ENCODE assay signal across 8 cellular contexts in the genomic region with DNA sequence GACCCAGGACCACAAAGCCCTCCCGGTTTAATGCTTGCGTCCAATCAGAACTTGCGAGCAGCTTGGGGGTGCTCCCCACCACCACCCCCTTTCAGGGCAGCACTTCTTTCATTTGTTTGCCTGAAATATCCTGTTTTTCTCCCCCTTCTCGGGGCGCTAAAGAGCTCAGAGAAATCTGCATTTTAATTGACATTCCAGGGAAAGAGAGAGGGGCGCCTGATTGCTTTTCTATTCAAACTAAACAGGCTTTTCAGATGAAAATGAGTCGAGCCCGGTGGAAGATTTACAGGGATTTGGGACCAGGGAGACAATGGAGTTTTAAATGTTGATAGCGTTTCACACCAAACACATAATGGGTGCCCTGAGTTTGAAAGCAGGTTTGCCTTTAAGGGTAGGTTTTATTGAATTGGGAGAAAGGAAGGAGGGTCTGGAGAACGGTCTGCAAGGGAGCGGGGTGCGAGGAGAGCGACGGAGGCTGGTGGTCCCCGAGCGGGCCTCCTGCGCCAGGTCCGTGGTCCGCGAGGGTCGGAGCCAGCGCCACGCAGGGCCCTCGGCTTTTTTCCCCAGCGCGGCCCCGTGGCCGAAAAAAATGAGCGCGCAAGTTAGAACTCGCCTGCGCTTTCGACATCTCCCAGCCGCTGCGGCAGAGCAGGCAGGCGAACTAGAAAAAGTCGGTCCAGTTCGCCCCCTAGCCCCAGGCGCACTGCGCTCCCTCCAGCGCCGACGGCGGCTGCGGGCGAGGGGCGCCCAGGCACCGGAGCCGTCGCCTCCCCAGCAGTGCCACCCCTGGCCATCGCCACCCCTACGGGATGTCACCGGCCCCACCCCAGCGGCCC. TPM values are rescaled to one million over a fixed set of nuclear protein-coding genes. Genes with fewer than 3 reads are reported as not detected.
A peak's percentile ranks its signal among the peaks of the same experiment; 100 is the strongest.
DNase-seq lines count a peak whose midpoint lies in the region; FAIRE-seq and TF ChIP-seq lines count a peak whose summit lies in the region.

No MANE protein-coding gene starts in this region.

- intact Hi-C loops in activated T-helper 1 cell treated with anti-CD3 and anti-CD28 coated beads, Interleukin-12 subunit alpha, Interleukin-12 subunit beta, Interleukin-2, Interleukin-4 antibody, amounts not matched to agents 30 ng/mL and 10 ng/mL and 1 ng/mL, durations not matched to agents 14 hours and 24 hours and 36 hours (cut with micrococcal nuclease): no loop called here
- intact Hi-C loops in CD14-positive monocyte (cut with micrococcal nuclease): no loop called here
- intact Hi-C loops in activated T-helper 2 cell treated with anti-CD3 and anti-CD28 coated beads, Interferon-gamma antibody, Interleukin-2, Interleukin-4, amounts not matched to agents 10 μg/mL and 5 μg/mL and 100 μg/mL, durations not matched to agents 14 hours and 24 hours and 36 hours (cut with micrococcal nuclease): no loop called here

- TF ChIP-seq CTCF in CD14-positive monocyte (IDR thresholded peaks at IDR 0.05): no peak

- peaks cover 35% of the 10 kb centered on the region for H3K36me3 ChIP-seq in HAP-1 (replicated peaks)

- no peak for FAIRE-seq in H54 (lab: Jason Lieb, UNC)

- H3K27me3 Mint-ChIP-seq in activated T-helper 1 cell treated with anti-CD3 and anti-CD28 coated beads, Interleukin-12 subunit alpha, Interleukin-12 subunit beta, Interleukin-2, Interleukin-4 antibody, amounts not matched to agents 30 ng/mL and 10 ng/mL and 1 ng/mL, durations not matched to agents 14 hours and 24 hours and 36 hours (ENCODE audit: insufficient read depth): peaks cover 52% of the 10 kb centered on the region
- peaks cover 66 to 82% (median 70%) of the 10 kb centered on the region in 3 donors for H3K27me3 Mint-ChIP-seq in CD14-positive monocyte (ENCODE audit: low read depth in 3 of 3)
- H3K27me3 Mint-ChIP-seq in activated T-helper 2 cell treated with anti-CD3 and anti-CD28 coated beads, Interferon-gamma antibody, Interleukin-2, Interleukin-4, amounts not matched to agents 10 μg/mL and 5 μg/mL and 100 μg/mL, durations not matched to agents 14 hours and 24 hours and 36 hours (ENCODE audit: low read depth): peaks cover 54% of the 10 kb centered on the region

- peak overlapping the region; percentile 91 for H3K4me3 ChIP-seq in HAP-1
- peak overlapping the region; percentile 96 for H3K4me3 ChIP-seq in iPS-11a (ENCODE audit: low read depth, low read length)

- peak; percentile 84 to 99 for DNase-seq in HAP-1 (ENCODE audit: low spot score in 2 of 2)
- no peak for DNase-seq in activated T-helper 1 cell treated with anti-CD3 and anti-CD28 coated beads, Interleukin-12 subunit alpha, Interleukin-12 subunit beta, Interleukin-2, Interleukin-4 antibody, amounts not matched to agents 30 ng/mL and 10 ng/mL and 1 ng/mL, durations not matched to agents 14 hours and 24 hours and 36 hours (ENCODE audit: low spot score)
- DNase-seq in retina: peak; percentile 65
- DNase-seq in activated CD4-positive, CD25-positive, alpha-beta regulatory T cell treated with anti-CD3 and anti-CD28 coated beads, Interleukin-2, amount 50 U/mL, for 72 hours: no peak
- no peak for DNase-seq in CD14-positive monocyte (ENCODE audit: low spot score)
- no peak for DNase-seq in H54 (ENCODE audit: insufficient read length, low spot score)
- no peak for DNase-seq in activated T-helper 2 cell treated with anti-CD3 and anti-CD28 coated beads, Interferon-gamma antibody, Interleukin-2, Interleukin-4, amounts not matched to agents 10 μg/mL and 5 μg/mL and 100 μg/mL, durations not matched to agents 14 hours and 24 hours and 36 hours (ENCODE audit: low spot score)

- H3K9me3 ChIP-seq in HAP-1: no peaks in the 10 kb centered on the region

- H3K4me1 ChIP-seq in HAP-1: peaks cover 33% of the 10 kb centered on the region

- no peaks in the 10 kb centered on the region for H3K36me3 Mint-ChIP-seq in activated T-helper 1 cell treated with anti-CD3 and anti-CD28 coated beads, Interleukin-12 subunit alpha, Interleukin-12 subunit beta, Interleukin-2, Interleukin-4 antibody, amounts not matched to agents 30 ng/mL and 10 ng/mL and 1 ng/mL, durations not matched to agents 14 hours and 24 hours and 36 hours (ENCODE audit: low read depth)
- H3K36me3 Mint-ChIP-seq in CD14-positive monocyte: peaks cover 3 to 4% of the 10 kb centered on the region in 2 donors
- no peaks in the 10 kb centered on the region for H3K36me3 Mint-ChIP-seq in activated T-helper 2 cell treated with anti-CD3 and anti-CD28 coated beads, Interferon-gamma antibody, Interleukin-2, Interleukin-4, amounts not matched to agents 10 μg/mL and 5 μg/mL and 100 μg/mL, durations not matched to agents 14 hours and 24 hours and 36 hours (ENCODE audit: low read depth)

- H3K27me3 ChIP-seq in HAP-1 (ENCODE audit: low read depth): no peaks in the 10 kb centered on the region

- TF ChIP-seq POLR2A in H54 (IDR thresholded peaks at IDR 0.05; ENCODE audit: low read depth, low read length): no peak

- no peaks in the 10 kb centered on the region for H3K4me1 Mint-ChIP-seq in activated T-helper 1 cell treated with anti-CD3 and anti-CD28 coated beads, Interleukin-12 subunit alpha, Interleukin-12 subunit beta, Interleukin-2, Interleukin-4 antibody, amounts not matched to agents 30 ng/mL and 10 ng/mL and 1 ng/mL, durations not matched to agents 14 hours and 24 hours and 36 hours (ENCODE audit: low read depth)
- H3K4me1 Mint-ChIP-seq in CD14-positive monocyte: peaks cover 3% of the 10 kb centered on the region
- H3K4me1 Mint-ChIP-seq in activated T-helper 2 cell treated with anti-CD3 and anti-CD28 coated beads, Interferon-gamma antibody, Interleukin-2, Interleukin-4, amounts not matched to agents 10 μg/mL and 5 μg/mL and 100 μg/mL, durations not matched to agents 14 hours and 24 hours and 36 hours (ENCODE audit: low read depth): no peaks in the 10 kb centered on the region

- in situ Hi-C loops in HAP-1 (cut with MboI; ENCODE audit: low sequenced_read_pairs): no loop called here

- H3K27ac Mint-ChIP-seq in activated T-helper 1 cell treated with anti-CD3 and anti-CD28 coated beads, Interleukin-12 subunit alpha, Interleukin-12 subunit beta, Interleukin-2, Interleukin-4 antibody, amounts not matched to agents 30 ng/mL and 10 ng/mL and 1 ng/mL, durations not matched to agents 14 hours and 24 hours and 36 hours: no peak overlapping the region
- no peak overlapping the region for H3K27ac Mint-ChIP-seq in CD14-positive monocyte
- H3K27ac Mint-ChIP-seq in activated T-helper 2 cell treated with anti-CD3 and anti-CD28 coated beads, Interferon-gamma antibody, Interleukin-2, Interleukin-4, amounts not matched to agents 10 μg/mL and 5 μg/mL and 100 μg/mL, durations not matched to agents 14 hours and 24 hours and 36 hours: no peak overlapping the region

- H3K4me3 Mint-ChIP-seq in activated T-helper 1 cell treated with anti-CD3 and anti-CD28 coated beads, Interleukin-12 subunit alpha, Interleukin-12 subunit beta, Interleukin-2, Interleukin-4 antibody, amounts not matched to agents 30 ng/mL and 10 ng/mL and 1 ng/mL, durations not matched to agents 14 hours and 24 hours and 36 hours: peak overlapping the region; percentile 46
- H3K4me3 Mint-ChIP-seq in CD14-positive monocyte: peak overlapping the region in 1 of 2 donors; percentile 88
- no peak overlapping the region for H3K4me3 Mint-ChIP-seq in activated T-helper 2 cell treated with anti-CD3 and anti-CD28 coated beads, Interferon-gamma antibody, Interleukin-2, Interleukin-4, amounts not matched to agents 10 μg/mL and 5 μg/mL and 100 μg/mL, durations not matched to agents 14 hours and 24 hours and 36 hours (ENCODE audit: low read depth)

- H3K9me3 Mint-ChIP-seq in activated T-helper 1 cell treated with anti-CD3 and anti-CD28 coated beads, Interleukin-12 subunit alpha, Interleukin-12 subunit beta, Interleukin-2, Interleukin-4 antibody, amounts not matched to agents 30 ng/mL and 10 ng/mL and 1 ng/mL, durations not matched to agents 14 hours and 24 hours and 36 hours: no peaks in the 10 kb centered on the region
- peaks cover 0 to 13% (median 5%) of the 10 kb centered on the region in 7 donors for H3K9me3 Mint-ChIP-seq in CD14-positive monocyte
- H3K9me3 Mint-ChIP-seq in activated T-helper 2 cell treated with anti-CD3 and anti-CD28 coated beads, Interferon-gamma antibody, Interleukin-2, Interleukin-4, amounts not matched to agents 10 μg/mL and 5 μg/mL and 100 μg/mL, durations not matched to agents 14 hours and 24 hours and 36 hours: no peaks in the 10 kb centered on the region

RNA-seq across cellular contexts. Expression of gene FGFR2, which starts 1.4 kb away (rescaled TPM):
- not detected in 2 replicates for total RNA-seq in activated T-helper 1 cell treated with anti-CD3 and anti-CD28 coated beads, Interleukin-12 subunit alpha, Interleukin-12 subunit beta, Interleukin-2, Interleukin-4 antibody, amounts not matched to agents 30 ng/mL and 10 ng/mL and 1 ng/mL, durations not matched to agents 14 hours and 24 hours and 36 hours
- polyA plus RNA-seq in CD14-positive monocyte: not detected
- not detected in 2 replicates for total RNA-seq in activated T-helper 2 cell treated with anti-CD3 and anti-CD28 coated beads, Interferon-gamma antibody, Interleukin-2, Interleukin-4, amounts not matched to agents 10 μg/mL and 5 μg/mL and 100 μg/mL, durations not matched to agents 14 hours and 24 hours and 36 hours

Comparison
In these comparisons a context has a peak if more than half of its experiments do, and no peak if none do; other contexts are left out.
1. DNase-seq: peak in HAP-1 (2 of 2) and retina (single experiment); none in activated T-helper 1 cell treated with anti-CD3 and anti-CD28 coated beads, Interleukin-12 subunit alpha, Interleukin-12 subunit beta, Interleukin-2, Interleukin-4 antibody, amounts not matched to agents 30 ng/mL and 10 ng/mL and 1 ng/mL, durations not matched to agents 14 hours and 24 hours and 36 hours (single experiment), activated CD4-positive, CD25-positive, alpha-beta regulatory T cell treated with anti-CD3 and anti-CD28 coated beads, Interleukin-2, amount 50 U/mL, for 72 hours (single experiment), CD14-positive monocyte (single experiment), H54 (single experiment) and activated T-helper 2 cell treated with anti-CD3 and anti-CD28 coated beads, Interferon-gamma antibody, Interleukin-2, Interleukin-4, amounts not matched to agents 10 μg/mL and 5 μg/mL and 100 μg/mL, durations not matched to agents 14 hours and 24 hours and 36 hours (single experiment).